In genomic region chr3:117628896-117629295, GRCh38 we compare ENCODE assay signal across 12 cellular contexts.
DNase-seq lines count a peak whose midpoint lies in the region; ATAC-seq and TF ChIP-seq lines count a peak whose summit lies in the region.
"Had no signal": no experiment of that assay in that cellular context is flagged by ENCODE, and none has a peak within 500 bp of the region (broad histone marks: within the 10 kb centered on the region; RNA-seq: fewer than 3 reads in every experiment).

No MANE protein-coding gene starts in this region.

- H2AFZ ChIP-seq in MM.1S (ENCODE audit: low read length): no peak overlapping the region
- no peak overlapping the region for H2AFZ ChIP-seq in SK-N-SH (ENCODE audit: low read depth)

- H3K79me2 ChIP-seq in MM.1S (ENCODE audit: low read length) (no peaks in the 10 kb centered on the region), SK-N-SH (ENCODE audit: insufficient read depth) (no peaks in the 10 kb centered on the region)

- peak; percentile 36 to 88; a peak in 3 of 4 replicates for TF ChIP-seq EP300 in SK-N-SH (IDR thresholded peaks at IDR 0.05; ENCODE audit: borderline replicate concordance in 1 of 2, low read depth in 1 of 2, low read length in 1 of 2)

- ATAC-seq in GM21381 (IDR thresholded peaks at IDR 0.05; ENCODE audit: unreplicated experiment): no peak
- ATAC-seq in HG02840 (IDR thresholded peaks at IDR 0.05; ENCODE audit: low FRiP score, unreplicated experiment): no peak
- ATAC-seq in GM18517 (IDR thresholded peaks at IDR 0.05; ENCODE audit: unreplicated experiment): no peak

- DNase-seq in COLO668 (lab: John Stamatoyannopoulos, UW; ENCODE audit: unreplicated experiment) (peak; percentile 35), MM.1S (peak; percentile 97), SK-N-SH (peak; percentile 64), lung microvascular endothelial cell (ENCODE audit: low read depth in 2 of 2) (peak; percentile 11 to 93), LoVo (ENCODE audit: low spot score) (no peak)
- DNase-seq: activated B cell treated with CpG ODN at 0.5 μM for 24 hours; glutamatergic neuron; stimulated activated CD4-positive, alpha-beta T cell treated with anti-CD3 and anti-CD28 coated beads, Interleukin-4, amount 100 ng/mL, for 4 hours had no signal

- H3K27me3 ChIP-seq in MM.1S (replicated peaks; ENCODE audit: insufficient read depth, low read length) (no peaks in the 10 kb centered on the region), SK-N-SH (ENCODE audit: insufficient read depth) (no peaks in the 10 kb centered on the region)

- H3K4me1 ChIP-seq in MM.1S (ENCODE audit: low read length) (peaks cover 72% of the 10 kb centered on the region), SK-N-SH (ENCODE audit: control insufficient read depth in 1 of 2, insufficient read depth in 2 of 2, low read depth in 1 of 2, low read length in 1 of 2) (peaks cover 10 to 45% of the 10 kb centered on the region in 2 experiments; a peak in 3 of 4 replicates)

- WGBS in SK-N-SH (ENCODE audit: low lambda C conversion rate): 4% methylated on average over 2 of the region's 2 CpGs

- H3K27ac ChIP-seq in MM.1S (ENCODE audit: low read length) (peak overlapping the region; percentile 88), SK-N-SH (ENCODE audit: low read depth in 2 of 2, low read length in 1 of 2) (peak overlapping the region; percentile 42 to 96; a peak in 3 of 4 replicates)
- H3K27ac ChIP-seq: HL-60 had no signal

- H3F3A ChIP-seq in MM.1S (ENCODE audit: insufficient read depth, low read length) (peaks cover 58% of the 10 kb centered on the region), SK-N-SH (replicated peaks; ENCODE audit: insufficient read depth) (no peaks in the 10 kb centered on the region)

- H3K36me3 ChIP-seq in MM.1S (replicated peaks; ENCODE audit: insufficient read depth, low read length) (no peaks in the 10 kb centered on the region), SK-N-SH (replicated peaks in 1 of 2; ENCODE audit: control insufficient read depth in 1 of 2, insufficient read depth in 2 of 2, low read length in 1 of 2) (no peaks in the 10 kb centered on the region)

- TF ChIP-seq CTCF in MM.1S (IDR thresholded peaks at IDR 0.05; ENCODE audit: low read length): no peak
- no peak for TF ChIP-seq CTCF in SK-N-SH (IDR thresholded peaks at IDR 0.05)

- no peaks in the 10 kb centered on the region for H3K9me2 ChIP-seq in MM.1S (replicated peaks; ENCODE audit: insufficient read depth, low read length)
- no peaks in the 10 kb centered on the region for H3K9me2 ChIP-seq in SK-N-SH

- CTCF ChIA-PET in SK-N-SH (lab: Yijun Ruan, JAX): interaction anchor here (0.6 to 1.5 kb wide), 3 partner anchors 218 to 858 kb away, joined by 4 read pairs; no protein-coding TSS in a partner anchor

- H3K4me3 ChIP-seq in MM.1S (ENCODE audit: low read length) (peak overlapping the region; percentile 28; the same call in 1 of the 2 replicates), SK-N-SH (ENCODE audit: low read depth in 2 of 2, low read length in 1 of 2) (no peak overlapping the region; a peak in 1 of 4 replicates)

- H3K9ac ChIP-seq in MM.1S (ENCODE audit: low read length): peak overlapping the region; percentile 28; the same call in 1 of the 2 replicates
- no peak overlapping the region for H3K9ac ChIP-seq in SK-N-SH

- POLR2A ChIA-PET in SK-N-SH (lab: Yijun Ruan, JAX): no interaction called here

- H4K20me1 ChIP-seq in MM.1S (ENCODE audit: insufficient read depth, low read length): no peaks in the 10 kb centered on the region
- no peaks in the 10 kb centered on the region for H4K20me1 ChIP-seq in SK-N-SH (ENCODE audit: insufficient read depth)

- H3K4me2 ChIP-seq in MM.1S (ENCODE audit: low read depth, low read length) (peak overlapping the region; percentile 63), SK-N-SH (peak overlapping the region; percentile 59; the same call in 1 of the 2 replicates)

- TF ChIP-seq RAD21 in SK-N-SH (IDR thresholded peaks at IDR 0.05; ENCODE audit: low read length): no peak

- no peaks in the 10 kb centered on the region for H3K9me3 ChIP-seq in MM.1S (replicated peaks; ENCODE audit: insufficient read depth, low read length)
- H3K9me3 ChIP-seq in SK-N-SH: no peaks in the 10 kb centered on the region

TF ChIP-seq in SK-N-SH, 30 proteins besides CTCF, POLR2A, EP300 and RAD21 (continues in another document):
- TF ChIP-seq USF2 (IDR thresholded peaks at IDR 0.05; ENCODE audit: borderline replicate concordance, low read depth, low read length): no peak
- TF ChIP-seq TEAD4 (IDR thresholded peaks at IDR 0.05; ENCODE audit: borderline replicate concordance, insufficient read depth): no peak
- no peak for TF ChIP-seq ZBTB33 (IDR thresholded peaks at IDR 0.05; ENCODE audit: borderline replicate concordance, low read depth)
- no peak for TF ChIP-seq NRF1 (IDR thresholded peaks at IDR 0.05; ENCODE audit: low read depth, low read length)
- TF ChIP-seq FOXJ3 (CRISPR knock-in tag; IDR thresholded peaks at IDR 0.05): no peak
- no peak for TF ChIP-seq MEF2A (IDR thresholded peaks at IDR 0.05; ENCODE audit: borderline replicate concordance, low read depth)
- no peak for TF ChIP-seq YY1 (IDR thresholded peaks at IDR 0.05; ENCODE audit: low read depth)
- peak; percentile 85 for TF ChIP-seq USF1 (IDR thresholded peaks at IDR 0.05; ENCODE audit: borderline replicate concordance, low read depth)
- no peak for TF ChIP-seq RXRA (IDR thresholded peaks at IDR 0.05; ENCODE audit: borderline replicate concordance, low read depth)
- peak; percentile 63 for TF ChIP-seq CHD2 (IDR thresholded peaks at IDR 0.05; ENCODE audit: low read length, partially characterized antibody)
- TF ChIP-seq ELF1 (IDR thresholded peaks at IDR 0.05): no peak
- 0 out of 2 replicates have a peak, but pooled peaks have one; percentile 35 for TF ChIP-seq MAX (IDR thresholded peaks at IDR 0.05; ENCODE audit: low read depth)
- peak; percentile 70; the same call in 1 of the 2 replicates for TF ChIP-seq RCOR1 (IDR thresholded peaks at IDR 0.05; ENCODE audit: low read length)
- TF ChIP-seq SMC3 (IDR thresholded peaks at IDR 0.05; ENCODE audit: low read depth, low read length): no peak
- no peak; the same call in 1 of the 2 replicates for TF ChIP-seq POLR2AphosphoS5 (IDR thresholded peaks at IDR 0.05; ENCODE audit: low read depth, low read length)
- TF ChIP-seq TCF12 (IDR thresholded peaks at IDR 0.05): peak; percentile 76
- no peak for TF ChIP-seq FOSL2 (IDR thresholded peaks at IDR 0.05; ENCODE audit: borderline replicate concordance, low read depth)
- TF ChIP-seq PBX3 (IDR thresholded peaks at IDR 0.05): 0 out of 2 replicates have a peak, but pooled peaks have one; percentile 11
- TF ChIP-seq GATA2 (CRISPR knock-in tag; IDR thresholded peaks at IDR 0.05): peak; percentile 85
- TF ChIP-seq GABPA (IDR thresholded peaks at IDR 0.05; ENCODE audit: low read depth): no peak
